In the genomic region with DNA sequence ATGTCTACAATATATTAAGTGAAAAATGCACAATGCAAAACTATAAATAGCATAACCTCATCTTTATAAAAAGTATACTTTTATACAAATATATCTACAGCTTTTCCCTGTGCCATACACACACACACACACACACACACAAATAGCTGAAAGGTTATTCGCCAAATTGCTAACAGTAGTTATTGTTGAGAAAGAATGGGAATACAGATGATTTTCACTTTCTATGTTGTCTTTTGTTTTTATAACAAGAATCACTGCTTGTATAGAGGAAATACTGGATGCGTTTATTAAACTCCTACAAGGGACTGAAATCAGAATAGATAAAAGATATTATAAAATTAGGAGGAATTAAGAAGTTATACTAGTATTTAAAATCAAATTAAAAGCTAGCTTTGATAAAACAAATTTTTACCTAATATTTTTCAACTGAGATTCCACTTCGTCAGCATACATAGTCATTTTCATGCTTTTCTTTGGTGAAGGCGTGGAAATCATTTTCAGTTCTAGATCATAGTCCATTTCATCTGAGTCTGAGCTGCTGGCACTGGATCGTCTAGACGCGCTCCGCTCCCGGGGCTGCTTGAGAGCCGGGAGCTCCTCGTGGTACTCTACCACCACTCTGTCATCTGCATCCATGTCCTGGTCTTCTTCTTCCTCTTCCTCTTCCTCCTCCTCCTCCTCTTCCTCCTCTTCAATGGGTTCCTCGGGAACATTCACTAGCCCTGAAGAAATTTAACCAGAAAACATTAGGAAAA, we compare ENCODE assay signal across 18 cellular contexts.
"Had no signal": no experiment of that assay in that cellular context is flagged by ENCODE, and none has a peak within 500 bp of the region (broad histone marks: within the 10 kb centered on the region; RNA-seq: fewer than 3 reads in every experiment).

No MANE protein-coding gene starts in this region.

- H3K27me3 ChIP-seq: cardiac muscle cell, colonic mucosa, spleen, suprapubic skin, upper lobe of left lung had no signal

- H3K27ac ChIP-seq: cardiac muscle cell, colonic mucosa, epithelial cell of prostate, suprapubic skin, upper lobe of left lung had no signal

- H3K4me3 Mint-ChIP-seq: activated T-cell treated with anti-CD3 and anti-CD28 coated beads, Interleukin-2, amount 50 U/mL, for 4 hours; mesothelial cell of epicardium; T-helper 17 cell had no signal

- H3K9me3 Mint-ChIP-seq: activated T-cell treated with anti-CD3 and anti-CD28 coated beads, Interleukin-2, amount 50 U/mL, for 4 hours; mesothelial cell of epicardium; naive B cell had no signal

- H3K9me3 ChIP-seq: colonic mucosa, spleen, suprapubic skin, upper lobe of left lung had no signal

- ATAC-seq: activated T-cell treated with anti-CD3 and anti-CD28 coated beads, Interleukin-2, amount 50 U/mL, for 4 hours; left lobe of liver; sciatic nerve; T-helper 17 cell had no signal

- H3K27me3 Mint-ChIP-seq: naive B cell, T-helper 17 cell had no signal

- DNase-seq: activated CD4-positive, CD25-positive, alpha-beta regulatory T cell; activated gamma-delta T cell; activated T-cell treated with anti-CD3 and anti-CD28 coated beads, Interleukin-2, amount 50 U/mL, for 4 hours; colonic mucosa; effector CD4-positive, alpha-beta T cell; naive B cell; SIG-M5; spleen; stimulated activated CD4-positive, alpha-beta T cell treated with anti-CD3 and anti-CD28 coated beads, Interleukin-1b, Interleukin-23, amount 100 ng/mL, for 48 hours; stimulated activated naive CD4-positive, alpha-beta T cell; T-helper 17 cell; upper lobe of left lung had no signal

- H3K4me3 ChIP-seq: cardiac muscle cell, colonic mucosa, spleen, suprapubic skin, upper lobe of left lung had no signal

- H3K27ac Mint-ChIP-seq: mesothelial cell of epicardium, T-helper 17 cell had no signal

- H3K4me1 ChIP-seq: colonic mucosa, suprapubic skin, upper lobe of left lung had no signal
